ENCODE assay signal across 9 cellular contexts in the genomic region with DNA sequence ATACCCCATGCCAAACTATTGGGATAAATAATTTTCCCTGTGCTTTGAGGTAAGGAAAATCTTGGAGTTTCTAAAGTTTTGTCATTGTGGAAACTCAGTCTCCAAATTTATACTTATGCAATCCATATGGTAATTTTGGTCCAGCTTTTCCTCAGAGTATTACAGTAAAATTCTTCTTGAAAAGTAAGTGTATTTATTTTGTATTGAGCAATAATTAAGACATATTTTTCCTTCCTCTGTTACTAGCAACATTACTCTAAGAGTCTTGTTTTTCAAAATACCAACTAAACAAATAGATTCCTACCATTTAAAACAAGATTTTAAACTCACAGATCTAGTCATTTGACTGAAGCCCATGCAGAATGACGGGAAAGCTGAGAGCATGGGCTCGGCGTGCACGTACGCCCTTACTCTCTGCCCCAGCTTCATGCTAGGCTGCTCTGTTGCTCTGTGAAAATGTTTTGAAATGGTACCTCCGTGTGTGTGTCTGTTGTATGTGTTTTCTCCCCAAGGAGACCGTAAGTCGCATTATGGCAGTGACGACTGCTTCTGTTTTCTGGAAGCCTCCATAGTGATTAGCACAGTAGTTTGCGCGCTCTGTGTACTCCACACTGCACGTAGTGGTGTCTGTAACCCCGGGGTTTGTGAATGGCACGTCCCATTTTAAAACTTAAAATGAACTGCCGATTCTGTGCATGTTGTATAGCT.
A peak's percentile ranks its signal among the peaks of the same experiment; 100 is the strongest.
DNase-seq lines count a peak whose midpoint lies in the region; ATAC-seq and TF ChIP-seq lines count a peak whose summit lies in the region.
"Had no signal": no experiment of that assay in that cellular context is flagged by ENCODE, and none has a peak within 500 bp of the region (broad histone marks: within the 10 kb centered on the region; RNA-seq: fewer than 3 reads in every experiment).

No MANE protein-coding gene starts in this region.

- peak overlapping the region; percentile 70 for H3K4me3 Mint-ChIP-seq in activated CD4-positive, alpha-beta T cell treated with anti-CD3 and anti-CD28 coated beads, Interleukin-2, amount 10 ng/mL, durations not matched to agents 24 days and 14 days
- H3K4me3 Mint-ChIP-seq in immature natural killer cell: peak overlapping the region; percentile 24 to 77 (median 59)

- TF ChIP-seq RAD21 in SK-N-SH (IDR thresholded peaks at IDR 0.05; ENCODE audit: low read length): no peak

- POLR2A ChIA-PET in SK-N-SH (lab: Yijun Ruan, JAX): interaction anchor here (1.1 to 1.2 kb wide), 2 partner anchors 12 to 29 kb away, joined by 3 to 5 read pairs; no protein-coding TSS in a partner anchor

- peak overlapping the region; percentile 51 for H3K4me2 ChIP-seq in SK-N-SH

- H3K4me1 ChIP-seq in SK-N-SH (ENCODE audit: control insufficient read depth in 1 of 2, insufficient read depth in 2 of 2, low read depth in 1 of 2, low read length in 1 of 2) (peaks cover 0 to 11% of the 10 kb centered on the region in 2 experiments; a peak in 2 of 4 replicates), suprapubic skin (peaks cover 13% of the 10 kb centered on the region)

- no peaks in the 10 kb centered on the region for H4K20me1 ChIP-seq in SK-N-SH (ENCODE audit: insufficient read depth)

- no peaks in the 10 kb centered on the region for H3K27me3 Mint-ChIP-seq in activated CD4-positive, alpha-beta T cell treated with anti-CD3 and anti-CD28 coated beads, Interleukin-2, amount 10 ng/mL, durations not matched to agents 24 days and 14 days
- H3K27me3 Mint-ChIP-seq in immature natural killer cell (ENCODE audit: low read depth in 3 of 3): no peaks in the 10 kb centered on the region

- intact Hi-C loops in activated CD4-positive, alpha-beta T cell treated with anti-CD3 and anti-CD28 coated beads, Interleukin-2, amount 10 ng/mL, durations not matched to agents 24 days and 14 days (cut with micrococcal nuclease): loop anchor here (1.0 to 10.0 kb wide), 6 partner anchors 14 to 1178 kb away; a partner anchor contains a TSS

- H3F3A ChIP-seq in SK-N-SH (replicated peaks; ENCODE audit: insufficient read depth): no peaks in the 10 kb centered on the region

- peaks cover 10% of the 10 kb centered on the region for H3K36me3 Mint-ChIP-seq in activated CD4-positive, alpha-beta T cell treated with anti-CD3 and anti-CD28 coated beads, Interleukin-2, amount 10 ng/mL, durations not matched to agents 24 days and 14 days (ENCODE audit: low read depth)
- peaks cover 0 to 7% (median 5%) of the 10 kb centered on the region in 3 donors for H3K36me3 Mint-ChIP-seq in immature natural killer cell

- peak overlapping the region; percentile 2; the same call in 1 of the 2 replicates for H2AFZ ChIP-seq in SK-N-SH (ENCODE audit: low read depth)

- H3K79me2 ChIP-seq in SK-N-SH (ENCODE audit: insufficient read depth): no peaks in the 10 kb centered on the region

- peak overlapping the region; percentile 20; the same call in 1 of the 2 replicates for H3K9ac ChIP-seq in SK-N-SH

- no peak for TF ChIP-seq POLR2A in suprapubic skin (IDR thresholded peaks at IDR 0.05)

- peaks cover 4 to 37% of the 10 kb centered on the region in 2 experiments for H3K36me3 ChIP-seq in SK-N-SH (replicated peaks in 1 of 2; ENCODE audit: control insufficient read depth in 1 of 2, insufficient read depth in 2 of 2, low read length in 1 of 2)
- peaks cover 6% of the 10 kb centered on the region for H3K36me3 ChIP-seq in suprapubic skin

- H3K9me3 Mint-ChIP-seq in activated CD4-positive, alpha-beta T cell treated with anti-CD3 and anti-CD28 coated beads, Interleukin-2, amount 10 ng/mL, durations not matched to agents 24 days and 14 days: peaks cover 7% of the 10 kb centered on the region
- H3K9me3 Mint-ChIP-seq in immature natural killer cell: no peaks in the 10 kb centered on the region

- CTCF ChIA-PET in SK-N-SH (lab: Yijun Ruan, JAX): interaction anchor here (1.1 to 1.7 kb wide), 5 partner anchors 11 to 254 kb away, joined by 3 to 7 read pairs (median 3); no protein-coding TSS in a partner anchor

- TF ChIP-seq CTCF in SK-N-SH (IDR thresholded peaks at IDR 0.05): no peak
- no peak for TF ChIP-seq CTCF in suprapubic skin (IDR thresholded peaks at IDR 0.05)

- H3K4me3 ChIP-seq in SK-N-SH (ENCODE audit: low read depth in 2 of 2, low read length in 1 of 2) (peak overlapping the region; percentile 9 to 36; a peak in 3 of 4 replicates), suprapubic skin (peak overlapping the region; percentile 33)

- DNase-seq in activated CD4-positive, alpha-beta T cell treated with anti-CD3 and anti-CD28 coated beads, Interleukin-2, amount 10 ng/mL, durations not matched to agents 24 days and 14 days: peak; percentile 65
- DNase-seq in activated CD4-positive, alpha-beta T cell treated with anti-CD3 and anti-CD28 coated beads, Interleukin-2, amount 50 U/mL, for 4 hours: no peak
- DNase-seq in SK-N-SH (no peak), immature natural killer cell (no peak), suprapubic skin (ENCODE audit: low spot score in 2 of 2) (no peak), NCI-H524 (lab: John Stamatoyannopoulos, UW) (no peak), NCI-H1417 treated with DMSO at 0.1 percent for 48 hours (lab: John Stamatoyannopoulos, UW) (no peak)

- TF ChIP-seq EP300 in SK-N-SH (IDR thresholded peaks at IDR 0.05; ENCODE audit: borderline replicate concordance in 1 of 2, low read depth in 1 of 2, low read length in 1 of 2) (no peak), suprapubic skin (IDR thresholded peaks at IDR 0.05) (no peak)

- no peak for ATAC-seq in GM18867 (IDR thresholded peaks at IDR 0.05; ENCODE audit: unreplicated experiment)

- peak overlapping the region; percentile 55 for H3K27ac Mint-ChIP-seq in activated CD4-positive, alpha-beta T cell treated with anti-CD3 and anti-CD28 coated beads, Interleukin-2, amount 10 ng/mL, durations not matched to agents 24 days and 14 days
- peak overlapping the region in 2 of 6 donors; percentile 31 to 37 for H3K27ac Mint-ChIP-seq in immature natural killer cell

- WGBS in SK-N-SH (ENCODE audit: low lambda C conversion rate): 69% methylated on average over 15 of the region's 15 CpGs
- WGBS in suprapubic skin: 65% methylated on average over 15 of the region's 15 CpGs

- no peaks in the 10 kb centered on the region for H3K9me3 ChIP-seq in SK-N-SH
- H3K9me3 ChIP-seq in suprapubic skin: no peaks in the 10 kb centered on the region
- H3K9me3 ChIP-seq: heart left ventricle had no signal

- peaks cover 44% of the 10 kb centered on the region for H3K4me1 Mint-ChIP-seq in activated CD4-positive, alpha-beta T cell treated with anti-CD3 and anti-CD28 coated beads, Interleukin-2, amount 10 ng/mL, durations not matched to agents 24 days and 14 days
- peaks cover 12 to 16% of the 10 kb centered on the region in 2 donors for H3K4me1 Mint-ChIP-seq in immature natural killer cell

- H3K27ac ChIP-seq in SK-N-SH (ENCODE audit: low read depth in 2 of 2, low read length in 1 of 2): peak overlapping the region; percentile 33 to 91
- no peak overlapping the region for H3K27ac ChIP-seq in suprapubic skin

- H3K27me3 ChIP-seq in SK-N-SH (ENCODE audit: insufficient read depth) (no peaks in the 10 kb centered on the region), suprapubic skin (no peaks in the 10 kb centered on the region)
- H3K27me3 ChIP-seq: heart left ventricle had no signal

- no peaks in the 10 kb centered on the region for H3K9me2 ChIP-seq in SK-N-SH

TF ChIP-seq in SK-N-SH, 30 proteins besides CTCF, POLR2A, EP300 and RAD21 (continues in another document):
- TF ChIP-seq FOSL2 (IDR thresholded peaks at IDR 0.05; ENCODE audit: borderline replicate concordance, low read depth) (no peak), GATA2 (CRISPR knock-in tag; IDR thresholded peaks at IDR 0.05) (no peak), FOXJ3 (CRISPR knock-in tag; IDR thresholded peaks at IDR 0.05) (no peak)
- TF ChIP-seq, protein P1, sequence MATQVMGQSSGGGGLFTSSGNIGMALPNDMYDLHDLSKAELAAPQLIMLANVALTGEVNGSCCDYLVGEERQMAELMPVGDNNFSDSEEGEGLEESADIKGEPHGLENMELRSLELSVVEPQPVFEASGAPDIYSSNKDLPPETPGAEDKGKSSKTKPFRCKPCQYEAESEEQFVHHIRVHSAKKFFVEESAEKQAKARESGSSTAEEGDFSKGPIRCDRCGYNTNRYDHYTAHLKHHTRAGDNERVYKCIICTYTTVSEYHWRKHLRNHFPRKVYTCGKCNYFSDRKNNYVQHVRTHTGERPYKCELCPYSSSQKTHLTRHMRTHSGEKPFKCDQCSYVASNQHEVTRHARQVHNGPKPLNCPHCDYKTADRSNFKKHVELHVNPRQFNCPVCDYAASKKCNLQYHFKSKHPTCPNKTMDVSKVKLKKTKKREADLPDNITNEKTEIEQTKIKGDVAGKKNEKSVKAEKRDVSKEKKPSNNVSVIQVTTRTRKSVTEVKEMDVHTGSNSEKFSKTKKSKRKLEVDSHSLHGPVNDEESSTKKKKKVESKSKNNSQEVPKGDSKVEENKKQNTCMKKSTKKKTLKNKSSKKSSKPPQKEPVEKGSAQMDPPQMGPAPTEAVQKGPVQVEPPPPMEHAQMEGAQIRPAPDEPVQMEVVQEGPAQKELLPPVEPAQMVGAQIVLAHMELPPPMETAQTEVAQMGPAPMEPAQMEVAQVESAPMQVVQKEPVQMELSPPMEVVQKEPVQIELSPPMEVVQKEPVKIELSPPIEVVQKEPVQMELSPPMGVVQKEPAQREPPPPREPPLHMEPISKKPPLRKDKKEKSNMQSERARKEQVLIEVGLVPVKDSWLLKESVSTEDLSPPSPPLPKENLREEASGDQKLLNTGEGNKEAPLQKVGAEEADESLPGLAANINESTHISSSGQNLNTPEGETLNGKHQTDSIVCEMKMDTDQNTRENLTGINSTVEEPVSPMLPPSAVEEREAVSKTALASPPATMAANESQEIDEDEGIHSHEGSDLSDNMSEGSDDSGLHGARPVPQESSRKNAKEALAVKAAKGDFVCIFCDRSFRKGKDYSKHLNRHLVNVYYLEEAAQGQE (IDR thresholded peaks at IDR 0.05; ENCODE audit: low read depth, low read length): no peak
- TF ChIP-seq, protein P2, sequence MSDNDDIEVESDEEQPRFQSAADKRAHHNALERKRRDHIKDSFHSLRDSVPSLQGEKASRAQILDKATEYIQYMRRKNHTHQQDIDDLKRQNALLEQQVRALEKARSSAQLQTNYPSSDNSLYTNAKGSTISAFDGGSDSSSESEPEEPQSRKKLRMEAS (IDR thresholded peaks at IDR 0.05; ENCODE audit: low read depth): no peak
- TF ChIP-seq, protein P3, sequence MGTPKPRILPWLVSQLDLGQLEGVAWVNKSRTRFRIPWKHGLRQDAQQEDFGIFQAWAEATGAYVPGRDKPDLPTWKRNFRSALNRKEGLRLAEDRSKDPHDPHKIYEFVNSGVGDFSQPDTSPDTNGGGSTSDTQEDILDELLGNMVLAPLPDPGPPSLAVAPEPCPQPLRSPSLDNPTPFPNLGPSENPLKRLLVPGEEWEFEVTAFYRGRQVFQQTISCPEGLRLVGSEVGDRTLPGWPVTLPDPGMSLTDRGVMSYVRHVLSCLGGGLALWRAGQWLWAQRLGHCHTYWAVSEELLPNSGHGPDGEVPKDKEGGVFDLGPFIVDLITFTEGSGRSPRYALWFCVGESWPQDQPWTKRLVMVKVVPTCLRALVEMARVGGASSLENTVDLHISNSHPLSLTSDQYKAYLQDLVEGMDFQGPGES (IDR thresholded peaks at IDR 0.05; ENCODE audit: low read depth, low read length): no peak
